In genomic region chr2:47906261-47907096, GRCh38 we compare ENCODE assay signal across 1 cellular context.
TF ChIP-seq lines count a peak whose summit lies in the region.

Gene FBXO11, minus strand, starts transcription at chr2:47906498. Its CDS starts 778 bp downstream, at chr2:47905720.

TF ChIP-seq in HepG2, 621 proteins besides CTCF, POLR2A, EP300 and RAD21 (continued from another document and continues in another):
- TF ChIP-seq ZIK1 (CRISPR knock-in tag; IDR thresholded peaks at IDR 0.05; ENCODE audit: borderline replicate concordance, low read depth) = no peak
- TF ChIP-seq ZFP62 (CRISPR knock-in tag; IDR thresholded peaks at IDR 0.05) = no peak
- peak; percentile 54 for TF ChIP-seq RBM22 (optimal IDR thresholded peaks at IDR 0.05; ENCODE audit: low read length)
- no peak for TF ChIP-seq MYNN (CRISPR knock-in tag; IDR thresholded peaks at IDR 0.05; ENCODE audit: low read depth)
- 0 out of 2 replicates have a peak, but pooled peaks have one; percentile 71 for TF ChIP-seq RFXANK (CRISPR knock-in tag; IDR thresholded peaks at IDR 0.05)
- peak; percentile 60; the same call in 1 of the 2 replicates for TF ChIP-seq THAP11 (CRISPR knock-in tag; IDR thresholded peaks at IDR 0.05)
- TF ChIP-seq CCAR2 (optimal IDR thresholded peaks at IDR 0.05; ENCODE audit: low read depth, low read length) = peak; percentile 64
- TF ChIP-seq DNMT3B (CRISPR knock-in tag; conservative IDR thresholded peaks at IDR 0.05) = no peak
- TF ChIP-seq ZNF329 (CRISPR knock-in tag; IDR thresholded peaks at IDR 0.05; ENCODE audit: low read depth) = 0 out of 2 replicates have a peak, but pooled peaks have one; percentile 76
- TF ChIP-seq ZNF124 (CRISPR knock-in tag; IDR thresholded peaks at IDR 0.05) = 0 out of 2 replicates have a peak, but pooled peaks have one; percentile 24
- TF ChIP-seq HINFP (CRISPR knock-in tag; IDR thresholded peaks at IDR 0.05; ENCODE audit: low read depth) = peak; percentile 67
- peak; percentile 68; the same call in 1 of the 2 replicates for TF ChIP-seq CEBPG (CRISPR knock-in tag; IDR thresholded peaks at IDR 0.05)
- TF ChIP-seq SRSF9 (IDR thresholded peaks at IDR 0.05; ENCODE audit: borderline replicate concordance, insufficient read depth, low read depth, low read length, poor library complexity, severe bottlenecking) = no peak
- TF ChIP-seq ZNF44 (CRISPR knock-in tag; IDR thresholded peaks at IDR 0.05) = no peak
- TF ChIP-seq ZNF773 (CRISPR knock-in tag; IDR thresholded peaks at IDR 0.05; ENCODE audit: borderline replicate concordance) = 0 out of 2 replicates have a peak, but pooled peaks have one; percentile 48
- no peak; the same call in 1 of the 2 replicates for TF ChIP-seq ZNF616 (CRISPR knock-in tag; IDR thresholded peaks at IDR 0.05; ENCODE audit: low read depth)
- TF ChIP-seq, protein P1, sequence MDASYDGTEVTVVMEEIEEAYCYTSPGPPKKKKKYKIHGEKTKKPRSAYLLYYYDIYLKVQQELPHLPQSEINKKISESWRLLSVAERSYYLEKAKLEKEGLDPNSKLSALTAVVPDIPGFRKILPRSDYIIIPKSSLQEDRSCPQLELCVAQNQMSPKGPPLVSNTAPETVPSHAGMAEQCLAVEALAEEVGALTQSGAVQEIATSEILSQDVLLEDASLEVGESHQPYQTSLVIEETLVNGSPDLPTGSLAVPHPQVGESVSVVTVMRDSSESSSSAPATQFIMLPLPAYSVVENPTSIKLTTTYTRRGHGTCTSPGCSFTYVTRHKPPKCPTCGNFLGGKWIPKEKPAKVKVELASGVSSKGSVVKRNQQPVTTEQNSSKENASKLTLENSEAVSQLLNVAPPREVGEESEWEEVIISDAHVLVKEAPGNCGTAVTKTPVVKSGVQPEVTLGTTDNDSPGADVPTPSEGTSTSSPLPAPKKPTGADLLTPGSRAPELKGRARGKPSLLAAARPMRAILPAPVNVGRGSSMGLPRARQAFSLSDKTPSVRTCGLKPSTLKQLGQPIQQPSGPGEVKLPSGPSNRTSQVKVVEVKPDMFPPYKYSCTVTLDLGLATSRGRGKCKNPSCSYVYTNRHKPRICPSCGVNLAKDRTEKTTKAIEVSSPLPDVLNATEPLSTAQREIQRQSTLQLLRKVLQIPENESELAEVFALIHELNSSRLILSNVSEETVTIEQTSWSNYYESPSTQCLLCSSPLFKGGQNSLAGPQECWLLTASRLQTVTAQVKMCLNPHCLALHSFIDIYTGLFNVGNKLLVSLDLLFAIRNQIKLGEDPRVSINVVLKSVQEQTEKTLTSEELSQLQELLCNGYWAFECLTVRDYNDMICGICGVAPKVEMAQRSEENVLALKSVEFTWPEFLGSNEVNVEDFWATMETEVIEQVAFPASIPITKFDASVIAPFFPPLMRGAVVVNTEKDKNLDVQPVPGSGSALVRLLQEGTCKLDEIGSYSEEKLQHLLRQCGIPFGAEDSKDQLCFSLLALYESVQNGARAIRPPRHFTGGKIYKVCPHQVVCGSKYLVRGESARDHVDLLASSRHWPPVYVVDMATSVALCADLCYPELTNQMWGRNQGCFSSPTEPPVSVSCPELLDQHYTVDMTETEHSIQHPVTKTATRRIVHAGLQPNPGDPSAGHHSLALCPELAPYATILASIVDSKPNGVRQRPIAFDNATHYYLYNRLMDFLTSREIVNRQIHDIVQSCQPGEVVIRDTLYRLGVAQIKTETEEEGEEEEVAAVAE (CRISPR knock-in tag; IDR thresholded peaks at IDR 0.05; ENCODE audit: borderline replicate concordance) = peak; percentile 51; the same call in 1 of the 2 replicates
- TF ChIP-seq, protein P2, sequence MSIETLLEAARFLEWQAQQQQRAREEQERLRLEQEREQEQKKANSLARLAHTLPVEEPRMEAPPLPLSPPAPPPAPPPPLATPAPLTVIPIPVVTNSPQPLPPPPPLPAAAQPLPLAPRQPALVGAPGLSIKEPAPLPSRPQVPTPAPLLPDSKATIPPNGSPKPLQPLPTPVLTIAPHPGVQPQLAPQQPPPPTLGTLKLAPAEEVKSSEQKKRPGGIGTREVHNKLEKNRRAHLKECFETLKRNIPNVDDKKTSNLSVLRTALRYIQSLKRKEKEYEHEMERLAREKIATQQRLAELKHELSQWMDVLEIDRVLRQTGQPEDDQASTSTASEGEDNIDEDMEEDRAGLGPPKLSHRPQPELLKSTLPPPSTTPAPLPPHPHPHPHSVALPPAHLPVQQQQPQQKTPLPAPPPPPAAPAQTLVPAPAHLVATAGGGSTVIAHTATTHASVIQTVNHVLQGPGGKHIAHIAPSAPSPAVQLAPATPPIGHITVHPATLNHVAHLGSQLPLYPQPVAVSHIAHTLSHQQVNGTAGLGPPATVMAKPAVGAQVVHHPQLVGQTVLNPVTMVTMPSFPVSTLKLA (IDR thresholded peaks at IDR 0.05) = no peak
- peak; percentile 85 for TF ChIP-seq ZNF350 (CRISPR knock-in tag; IDR thresholded peaks at IDR 0.05; ENCODE audit: borderline replicate concordance, low read depth)
- peak; percentile 66; the same call in 1 of the 2 replicates for TF ChIP-seq IRX3 (CRISPR knock-in tag; IDR thresholded peaks at IDR 0.05; ENCODE audit: borderline replicate concordance, low read depth)
- TF ChIP-seq SALL1 (CRISPR knock-in tag; IDR thresholded peaks at IDR 0.05) = peak; percentile 81
- peak; percentile 82; the same call in 1 of the 2 replicates for TF ChIP-seq ARID3A (IDR thresholded peaks at IDR 0.05; ENCODE audit: low read depth, low read length)
- TF ChIP-seq, protein P3, sequence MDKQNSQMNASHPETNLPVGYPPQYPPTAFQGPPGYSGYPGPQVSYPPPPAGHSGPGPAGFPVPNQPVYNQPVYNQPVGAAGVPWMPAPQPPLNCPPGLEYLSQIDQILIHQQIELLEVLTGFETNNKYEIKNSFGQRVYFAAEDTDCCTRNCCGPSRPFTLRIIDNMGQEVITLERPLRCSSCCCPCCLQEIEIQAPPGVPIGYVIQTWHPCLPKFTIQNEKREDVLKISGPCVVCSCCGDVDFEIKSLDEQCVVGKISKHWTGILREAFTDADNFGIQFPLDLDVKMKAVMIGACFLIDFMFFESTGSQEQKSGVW (CRISPR knock-in tag; IDR thresholded peaks at IDR 0.05; ENCODE audit: borderline replicate concordance) = no peak
- peak; percentile 59; the same call in 1 of the 2 replicates for TF ChIP-seq MEIS2 (CRISPR knock-in tag; IDR thresholded peaks at IDR 0.05)
- TF ChIP-seq, protein P4, sequence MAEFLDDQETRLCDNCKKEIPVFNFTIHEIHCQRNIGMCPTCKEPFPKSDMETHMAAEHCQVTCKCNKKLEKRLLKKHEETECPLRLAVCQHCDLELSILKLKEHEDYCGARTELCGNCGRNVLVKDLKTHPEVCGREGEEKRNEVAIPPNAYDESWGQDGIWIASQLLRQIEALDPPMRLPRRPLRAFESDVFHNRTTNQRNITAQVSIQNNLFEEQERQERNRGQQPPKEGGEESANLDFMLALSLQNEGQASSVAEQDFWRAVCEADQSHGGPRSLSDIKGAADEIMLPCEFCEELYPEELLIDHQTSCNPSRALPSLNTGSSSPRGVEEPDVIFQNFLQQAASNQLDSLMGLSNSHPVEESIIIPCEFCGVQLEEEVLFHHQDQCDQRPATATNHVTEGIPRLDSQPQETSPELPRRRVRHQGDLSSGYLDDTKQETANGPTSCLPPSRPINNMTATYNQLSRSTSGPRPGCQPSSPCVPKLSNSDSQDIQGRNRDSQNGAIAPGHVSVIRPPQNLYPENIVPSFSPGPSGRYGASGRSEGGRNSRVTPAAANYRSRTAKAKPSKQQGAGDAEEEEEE (CRISPR knock-in tag; IDR thresholded peaks at IDR 0.05; ENCODE audit: borderline replicate concordance) = no peak
- TF ChIP-seq ONECUT2 (CRISPR knock-in tag; IDR thresholded peaks at IDR 0.05) = 0 out of 2 replicates have a peak, but pooled peaks have one; percentile 24
- peak; percentile 41; the same call in 1 of the 2 replicates for TF ChIP-seq GABPA (IDR thresholded peaks at IDR 0.05; ENCODE audit: low read depth, low read length)
- TF ChIP-seq GABPA (CRISPR knock-in tag; IDR thresholded peaks at IDR 0.05; ENCODE audit: low read depth) = peak; percentile 79
- peak; percentile 73; the same call in 1 of the 2 replicates for TF ChIP-seq KDM5B (CRISPR knock-in tag; IDR thresholded peaks at IDR 0.05; ENCODE audit: borderline replicate concordance)
- peak; percentile 82; the same call in 1 of the 2 replicates for TF ChIP-seq ZNF605 (CRISPR knock-in tag; IDR thresholded peaks at IDR 0.05)
- TF ChIP-seq KMT2A (CRISPR knock-in tag; IDR thresholded peaks at IDR 0.05) = peak; percentile 64
- TF ChIP-seq, protein P5, sequence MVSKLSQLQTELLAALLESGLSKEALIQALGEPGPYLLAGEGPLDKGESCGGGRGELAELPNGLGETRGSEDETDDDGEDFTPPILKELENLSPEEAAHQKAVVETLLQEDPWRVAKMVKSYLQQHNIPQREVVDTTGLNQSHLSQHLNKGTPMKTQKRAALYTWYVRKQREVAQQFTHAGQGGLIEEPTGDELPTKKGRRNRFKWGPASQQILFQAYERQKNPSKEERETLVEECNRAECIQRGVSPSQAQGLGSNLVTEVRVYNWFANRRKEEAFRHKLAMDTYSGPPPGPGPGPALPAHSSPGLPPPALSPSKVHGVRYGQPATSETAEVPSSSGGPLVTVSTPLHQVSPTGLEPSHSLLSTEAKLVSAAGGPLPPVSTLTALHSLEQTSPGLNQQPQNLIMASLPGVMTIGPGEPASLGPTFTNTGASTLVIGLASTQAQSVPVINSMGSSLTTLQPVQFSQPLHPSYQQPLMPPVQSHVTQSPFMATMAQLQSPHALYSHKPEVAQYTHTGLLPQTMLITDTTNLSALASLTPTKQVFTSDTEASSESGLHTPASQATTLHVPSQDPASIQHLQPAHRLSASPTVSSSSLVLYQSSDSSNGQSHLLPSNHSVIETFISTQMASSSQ (IDR thresholded peaks at IDR 0.05; ENCODE audit: low read depth) = peak; percentile 47; the same call in 1 of the 2 replicates
- TF ChIP-seq, protein P5 (CRISPR knock-in tag; IDR thresholded peaks at IDR 0.05; ENCODE audit: borderline replicate concordance) = no peak
- peak; percentile 76; the same call in 1 of the 2 replicates for TF ChIP-seq NRL (CRISPR knock-in tag; IDR thresholded peaks at IDR 0.05; ENCODE audit: borderline replicate concordance)
- 0 out of 2 replicates have a peak, but pooled peaks have one; percentile 28 for TF ChIP-seq THAP9 (CRISPR knock-in tag; IDR thresholded peaks at IDR 0.05; ENCODE audit: borderline replicate concordance)
- TF ChIP-seq, protein P6, sequence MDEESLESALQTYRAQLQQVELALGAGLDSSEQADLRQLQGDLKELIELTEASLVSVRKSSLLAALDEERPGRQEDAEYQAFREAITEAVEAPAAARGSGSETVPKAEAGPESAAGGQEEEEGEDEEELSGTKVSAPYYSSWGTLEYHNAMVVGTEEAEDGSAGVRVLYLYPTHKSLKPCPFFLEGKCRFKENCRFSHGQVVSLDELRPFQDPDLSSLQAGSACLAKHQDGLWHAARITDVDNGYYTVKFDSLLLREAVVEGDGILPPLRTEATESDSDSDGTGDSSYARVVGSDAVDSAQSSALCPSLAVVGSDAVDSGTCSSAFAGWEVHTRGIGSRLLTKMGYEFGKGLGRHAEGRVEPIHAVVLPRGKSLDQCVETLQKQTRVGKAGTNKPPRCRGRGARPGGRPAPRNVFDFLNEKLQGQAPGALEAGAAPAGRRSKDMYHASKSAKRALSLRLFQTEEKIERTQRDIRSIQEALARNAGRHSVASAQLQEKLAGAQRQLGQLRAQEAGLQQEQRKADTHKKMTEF (CRISPR knock-in tag; IDR thresholded peaks at IDR 0.05) = peak; percentile 67
- peak; percentile 73; the same call in 1 of the 2 replicates for TF ChIP-seq CBX5 (CRISPR knock-in tag; IDR thresholded peaks at IDR 0.05; ENCODE audit: borderline replicate concordance)
